Comparison of ENCODE assay signal across 24 cellular contexts in genomic region chr17:63983326-63983725, GRCh38. TPM values are rescaled to one million over a fixed set of nuclear protein-coding genes. Genes with fewer than 3 reads are reported as not detected.
DNase-seq lines count a peak whose midpoint lies in the region; ATAC-seq and TF ChIP-seq lines count a peak whose summit lies in the region.
"Had no signal": no experiment of that assay in that cellular context is flagged by ENCODE, and none has a peak within 500 bp of the region (broad histone marks: within the 10 kb centered on the region; RNA-seq: fewer than 3 reads in every experiment).

No MANE protein-coding gene starts in this region.

- H3K9me3 ChIP-seq in heart right ventricle, result peaks cover 0 to 17% (median 6%) of the 10 kb centered on the region in 11 donors
- H3K9me3 ChIP-seq: pancreas had no signal

- intact Hi-C loops in Right ventricle myocardium inferior (cut with DNase I), result no loop called here
- intact Hi-C loops in cardiac septum (cut with DNase I), result no loop called here
- intact Hi-C loops in heart right ventricle (cut with DNase I), result loop anchor here in 2 of 10 donors (5.0 kb wide), 2 partner anchors 36 to 51 kb away; partner anchors contain the start of gene CD79B (in 1 of the 2)

- no peaks in the 10 kb centered on the region for H3K36me3 ChIP-seq in heart right ventricle
- H3K36me3 ChIP-seq: pancreas, WERI-Rb-1 had no signal

- ATAC-seq in Right ventricle myocardium inferior (peak; percentile 9), heart right ventricle (peak in 7 of 8 donors; percentile 55 to 82 (median 72)), GM21367 (IDR thresholded peaks at IDR 0.05; ENCODE audit: unreplicated experiment) (no peak)
- ATAC-seq: activated naive CD8-positive, alpha-beta T cell treated with anti-CD3 and anti-CD28 coated beads, Interleukin-2, amount 50 U/mL, for 24 hours; natural killer cell had no signal

- H3K4me1 ChIP-seq in heart right ventricle, result peaks cover 24 to 91% (median 68%) of the 10 kb centered on the region in 9 donors
- H3K4me1 ChIP-seq: pancreas had no signal

- DNase-seq in Right ventricle myocardium inferior (ENCODE audit: missing footprints) (peak; percentile 60), cardiac septum (ENCODE audit: low spot score) (no peak), heart right ventricle (peak; percentile 65 to 75), pons (ENCODE audit: low spot score) (peak; percentile 24), NCI-H524 (lab: John Stamatoyannopoulos, UW) (no peak), cerebellar nuclear complex (lab: John Stamatoyannopoulos, UW) (no peak)
- no peak for DNase-seq in activated CD4-positive, alpha-beta T cell treated with anti-CD3 and anti-CD28 coated beads, Interleukin-2, amount 50 U/mL, for 48 hours
- DNase-seq: activated CD4-positive, alpha-beta T cell treated with anti-CD3 and anti-CD28 coated beads, Interleukin-2, amount 50 U/mL, for 1 hour; activated CD8-positive, alpha-beta memory T cell treated with anti-CD3 and anti-CD28 coated beads, Interleukin-2, amount 50 U/mL, for 4 hours; activated effector memory CD4-positive, alpha-beta T cell treated with Interleukin-2 at 50 U/mL for 16 hours; activated naive CD8-positive, alpha-beta T cell treated with anti-CD3 and anti-CD28 coated beads, Interleukin-2, amount 50 U/mL, for 24 hours; COR-L47; EL; islet precursor cell; natural killer cell; NCI-H1417 treated with DMSO at 0.1 percent for 48 hours; NCI-H510A treated with DMSO at 0.1 percent for 48 hours; pancreas; SHP77 treated with DMSO at 0.1 percent for 48 hours; stimulated activated naive CD4-positive, alpha-beta T cell treated with Interleukin-2 at 50 U/mL for 16 hours; WERI-Rb-1 had no signal

- no peak for TF ChIP-seq CTCF in heart right ventricle (IDR thresholded peaks at IDR 0.05)

- no peak overlapping the region for H3K4me3 ChIP-seq in heart right ventricle
- H3K4me3 ChIP-seq: pancreas had no signal

- 40 to 54% methylated on average over 6 of the region's 6 CpGs for WGBS in heart right ventricle, 2 donors

- peak overlapping the region; percentile 44 to 88 (median 70) for H3K27ac ChIP-seq in heart right ventricle
- H3K27ac ChIP-seq: pancreas, WERI-Rb-1 had no signal

- no peaks in the 10 kb centered on the region for H3K27me3 ChIP-seq in heart right ventricle
- H3K27me3 ChIP-seq: pancreas had no signal

RNA-seq across cellular contexts. Expression of gene SCN4A, which starts 10.6 kb away (rescaled TPM):
- 0.32 TPM for total RNA-seq in Right ventricle myocardium inferior
- total RNA-seq in cardiac septum, result 0.22 TPM
- total RNA-seq in heart right ventricle, result 1 to 10 TPM in 1 of 10 donors, under 1 TPM in 9; 0.19 to 2.4 (median 0.53) TPM
- polyA plus RNA-seq in heart right ventricle, result 1 to 10 TPM in 1 of 2 donors, under 1 TPM in 1; 0.33 to 2.9 TPM
- total RNA-seq: A172 had no signal

RNA-seq across cellular contexts. Expression of gene PRR29, which starts 14.8 kb away (rescaled TPM):
- 0.51 TPM for total RNA-seq in Right ventricle myocardium inferior
- total RNA-seq in cardiac septum, result 0.51 TPM
- total RNA-seq in heart right ventricle, result under 1 TPM in 6 of 10 donors, not detected in 4; 0.21 to 0.44 (median 0.29) TPM
- under 1 TPM; 0.29 to 0.66 TPM for polyA plus RNA-seq in heart right ventricle
- total RNA-seq: B cell had no signal

RNA-seq across cellular contexts. Expression of gene ICAM2, which starts 37.1 kb away (rescaled TPM):
- total RNA-seq in Right ventricle myocardium inferior, result 38.0 TPM
- total RNA-seq in cardiac septum, result 22.0 TPM
- total RNA-seq in heart right ventricle, result 10 to 100 TPM; 25.2 to 70.2 (median 32.4) TPM
- 100 to 1,000 TPM in 1 of 2 donors, 10 to 100 TPM in 1; 83.9 to 117 TPM for polyA plus RNA-seq in heart right ventricle

RNA-seq across cellular contexts. Expression of gene CD79B, which starts 51.2 kb away (rescaled TPM):
- 6.9 TPM for total RNA-seq in Right ventricle myocardium inferior
- total RNA-seq in cardiac septum, result 2.7 TPM
- total RNA-seq in heart right ventricle, result 1 to 10 TPM; 2.2 to 7.8 (median 3.4) TPM
- polyA plus RNA-seq in heart right ventricle, result 10 to 100 TPM in 1 of 2 donors, 1 to 10 TPM in 1; 5.8 to 11.6 TPM

Comparison
In these comparisons a context has a peak if more than half of its experiments do, and no peak if none do; other contexts are left out.
1. DNase-seq: peak in Right ventricle myocardium inferior (single experiment), heart right ventricle (2 of 2) and pons (single experiment); none in cardiac septum (single experiment), NCI-H524 (0 of 2), activated CD4-positive, alpha-beta T cell treated with anti-CD3 and anti-CD28 coated beads, Interleukin-2, amount 50 U/mL, for 48 hours (0 of 2) and cerebellar nuclear complex (0 of 2).